In genomic region chr22:39680486-39680885, GRCh38 we compare ENCODE assay signal across 34 cellular contexts.
"Had no signal": no experiment of that assay in that cellular context is flagged by ENCODE, and none has a peak within 500 bp of the region (broad histone marks: within the 10 kb centered on the region; RNA-seq: fewer than 3 reads in every experiment).

No MANE protein-coding gene starts in this region.

- H3K36me3 ChIP-seq: adrenal gland, ascending aorta, breast epithelium, cardiac muscle cell had no signal

- H3K4me3 ChIP-seq: adrenal gland, ascending aorta, body of pancreas, breast epithelium, cardiac muscle cell had no signal

- ATAC-seq: activated naive CD4-positive, alpha-beta T cell treated with anti-CD3 and anti-CD28 coated beads, Interleukin-2, amount 50 U/mL, for 72 hours; activated naive CD8-positive, alpha-beta T cell treated with anti-CD3 and anti-CD28 coated beads, Interleukin-2, amount 50 U/mL, for 24 hours; activated T-cell treated with anti-CD3 and anti-CD28 coated beads, Interleukin-2, amount 50 U/mL, for 4 hours; activated T-cell treated with anti-CD3 and anti-CD28 coated beads, Interleukin-2, amount 50 U/mL, for 72 hours; activated T-helper 17 cell treated with anti-CD3 and anti-CD28 coated beads, Interleukin-2, amount 50 U/mL, for 72 hours; body of pancreas had no signal

- FAIRE-seq: astrocyte, bronchial epithelial cell had no signal

- H3K27ac ChIP-seq: adrenal gland, ascending aorta, body of pancreas, breast epithelium, cardiac muscle cell had no signal

- DNase-seq: activated effector memory CD4-positive, alpha-beta T cell treated with anti-CD3 and anti-CD28 coated beads, Interleukin-2, amount 50 U/mL, for 16 hours; activated effector memory CD4-positive, alpha-beta T cell treated with Interleukin-2 at 50 U/mL for 16 hours; activated gamma-delta T cell; activated gamma-delta T cell treated with Interleukin-2 at 50 U/mL for 16 hours; activated naive CD4-positive, alpha-beta T cell; activated naive CD4-positive, alpha-beta T cell treated with anti-CD3 and anti-CD28 coated beads for 36 hours; activated naive CD4-positive, alpha-beta T cell treated with anti-CD3 and anti-CD28 coated beads, Interleukin-2, amount 10 ng/mL, durations not matched to agents 7 days and 5 days; activated naive CD4-positive, alpha-beta T cell treated with anti-CD3 and anti-CD28 coated beads, Interleukin-2, amount 50 U/mL, for 16 hours; activated naive CD4-positive, alpha-beta T cell treated with Interleukin-2 at 50 U/mL for 16 hours; activated naive CD8-positive, alpha-beta T cell treated with anti-CD3 and anti-CD28 coated beads for 36 hours; activated naive CD8-positive, alpha-beta T cell treated with anti-CD3 and anti-CD28 coated beads, Interleukin-2, amount 10 ng/mL, durations not matched to agents 7 days and 5 days; activated naive CD8-positive, alpha-beta T cell treated with anti-CD3 and anti-CD28 coated beads, Interleukin-2, amount 50 U/mL, for 24 hours; activated T-cell treated with anti-CD3 and anti-CD28 coated beads for 4 hours; activated T-cell treated with anti-CD3 and anti-CD28 coated beads, Interleukin-2, amount 50 U/mL, for 1 hour; activated T-cell treated with anti-CD3 and anti-CD28 coated beads, Interleukin-2, amount 50 U/mL, for 24 hours; activated T-cell treated with anti-CD3 and anti-CD28 coated beads, Interleukin-2, amount 50 U/mL, for 4 hours; activated T-cell treated with anti-CD3 and anti-CD28 coated beads, Interleukin-2, amount 50 U/mL, for 48 hours; activated T-cell treated with anti-CD3 and anti-CD28 coated beads, Interleukin-2, amount 50 U/mL, for 72 hours; adrenal gland; amniotic stem cell; amygdala; anterior cingulate cortex; aorta; body of pancreas; caudate nucleus; central memory CD4-positive, alpha-beta T cell; cerebellar nuclear complex had no signal

- H3K27me3 ChIP-seq: adrenal gland, ascending aorta, cardiac muscle cell had no signal

- H3K4me1 ChIP-seq: adrenal gland, ascending aorta, breast epithelium had no signal

- H3K9me3 ChIP-seq: adrenal gland, ascending aorta, body of pancreas, breast epithelium had no signal
